ENCODE assay signal across 8 cellular contexts in the genomic region with DNA sequence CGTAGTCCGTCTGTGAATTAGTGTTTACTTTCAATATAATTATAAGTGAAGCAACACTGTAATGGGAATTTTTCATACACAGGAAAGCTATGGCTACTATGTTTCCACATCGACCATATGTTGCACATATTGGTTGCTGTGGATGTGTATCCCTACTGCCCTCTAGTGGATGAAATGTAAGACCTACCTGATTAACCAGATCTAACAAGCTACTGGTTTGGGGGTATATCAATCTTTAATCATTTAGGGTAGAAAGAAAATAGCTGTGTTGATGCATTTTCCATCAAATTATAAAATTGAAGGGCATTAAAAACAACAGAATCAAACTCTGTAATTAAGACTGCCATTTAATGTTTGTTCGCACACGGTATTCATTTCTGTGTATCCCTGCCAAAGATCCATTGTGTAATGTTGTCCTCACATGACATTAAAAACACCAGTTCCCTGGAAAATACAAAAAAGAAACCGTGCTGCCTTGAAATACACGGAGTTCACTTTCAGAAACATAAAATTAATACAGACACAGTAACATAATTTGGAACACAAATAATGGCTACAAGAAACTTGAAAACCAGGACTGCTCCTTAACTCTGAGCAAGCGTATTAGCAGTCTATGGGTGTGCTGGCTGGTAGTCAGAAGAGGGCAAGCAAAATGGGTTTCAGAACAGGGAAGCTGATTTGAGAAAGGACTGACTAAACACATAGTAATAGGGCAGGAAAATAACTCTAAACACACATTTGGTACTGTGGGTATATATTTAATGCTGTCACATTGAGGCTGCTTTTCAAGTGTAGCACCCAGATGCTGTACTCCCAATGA.
A peak's percentile ranks its signal among the peaks of the same experiment; 100 is the strongest.
DNase-seq lines count a peak whose midpoint lies in the region; ATAC-seq and TF ChIP-seq lines count a peak whose summit lies in the region.

No MANE protein-coding gene starts in this region.

- no peaks in the 10 kb centered on the region for H3K79me2 ChIP-seq in H9 (ENCODE audit: insufficient read depth, low read length)

- H3K14ac ChIP-seq in H9 (ENCODE audit: insufficient read depth, low read length) = no peak overlapping the region

- no peaks in the 10 kb centered on the region; the same call in 1 of the 2 replicates for H3K4me1 ChIP-seq in H9 (ENCODE audit: insufficient read depth, low read length)
- H3K4me1 ChIP-seq in Peyer's patch = no peaks in the 10 kb centered on the region
- H3K4me1 ChIP-seq in upper lobe of left lung = peaks cover 0 to 20% (median 7%) of the 10 kb centered on the region in 4 donors

- no peak overlapping the region for H2BK120ac ChIP-seq in H9 (ENCODE audit: low read depth, low read length, poor library complexity, severe bottlenecking)

- TF ChIP-seq POLR2A in Peyer's patch (IDR thresholded peaks at IDR 0.05) = no peak
- TF ChIP-seq POLR2A in upper lobe of left lung (IDR thresholded peaks at IDR 0.05) = no peak

- no peaks in the 10 kb centered on the region for H3K27me3 Mint-ChIP-seq in H9 (ENCODE audit: low read depth)

- H3K4me3 ChIP-seq in Peyer's patch (no peak overlapping the region), upper lobe of left lung (peak overlapping the region in 2 of 4 donors; percentile 1 to 31)

- H3K56ac ChIP-seq in H9 (ENCODE audit: insufficient read length, low read depth, low read length) = no peak overlapping the region

- H3K27ac ChIP-seq in 22Rv1 = no peak overlapping the region
- no peak overlapping the region for H3K27ac ChIP-seq in H9 (ENCODE audit: insufficient read length, low read depth, low read length)
- H3K27ac ChIP-seq in Peyer's patch = peak overlapping the region in 1 of 4 donors; percentile 36
- peak overlapping the region in 3 of 4 donors; percentile 16 to 49 (median 44) for H3K27ac ChIP-seq in upper lobe of left lung

- H3K9ac ChIP-seq in H9 (ENCODE audit: extremely low read depth, insufficient read length, low read length) = no peak overlapping the region

- no peak overlapping the region for H4K8ac ChIP-seq in H9 (replicated peaks; ENCODE audit: insufficient read length, low read depth, low read length)

- H2BK5ac ChIP-seq in H9 (ENCODE audit: insufficient read length, low read length) = no peak overlapping the region

- no peak overlapping the region for H3K4me2 ChIP-seq in H9 (ENCODE audit: insufficient read depth, insufficient read length, low read length)

- no peak overlapping the region for H4K5ac ChIP-seq in H9 (ENCODE audit: insufficient read length, low read depth, low read length)

- H4K20me1 ChIP-seq in H9 (ENCODE audit: control insufficient read depth, insufficient read depth, insufficient read length) = no peaks in the 10 kb centered on the region

- peaks cover 8 to 14% of the 10 kb centered on the region in 2 experiments for H3K4me1 Mint-ChIP-seq in H9

- no peak overlapping the region for H2AK5ac ChIP-seq in H9 (ENCODE audit: insufficient read length, low read length)

- no peak overlapping the region for H2BK20ac ChIP-seq in H9 (ENCODE audit: low read depth, low read length, poor library complexity, severe bottlenecking)

- H3K23me2 ChIP-seq in H9 (ENCODE audit: insufficient read length, low read depth, low read length, poor library complexity, severe bottlenecking) = no peaks in the 10 kb centered on the region

- no peak for TF ChIP-seq EP300 in upper lobe of left lung (IDR thresholded peaks at IDR 0.05)

- H3K36me3 ChIP-seq in Peyer's patch (no peaks in the 10 kb centered on the region), upper lobe of left lung (no peaks in the 10 kb centered on the region)

- H3K18ac ChIP-seq in H9 (ENCODE audit: insufficient read length, low read depth, low read length) = no peak overlapping the region

- no peak overlapping the region for H4K91ac ChIP-seq in H9 (ENCODE audit: insufficient read length, low read depth, low read length)

- no peak overlapping the region for H3K4ac ChIP-seq in H9 (ENCODE audit: low read depth, low read length)

- no peak overlapping the region for H2BK15ac ChIP-seq in H9 (ENCODE audit: low read depth, low read length)

- peak; percentile 93 for TF ChIP-seq CTCF in 22Rv1 (IDR thresholded peaks at IDR 0.05)
- peak; percentile 86 for TF ChIP-seq CTCF in H9 (conservative IDR thresholded peaks at IDR 0.05)
- peak; percentile 46 to 91 (median 84) for TF ChIP-seq CTCF in Peyer's patch (IDR thresholded peaks at IDR 0.05)
- TF ChIP-seq CTCF in upper lobe of left lung (IDR thresholded peaks at IDR 0.05) = peak; percentile 63 to 91 (median 79)

- no peak overlapping the region for H3K4me3 Mint-ChIP-seq in H9

- ATAC-seq in upper lobe of left lung (ENCODE audit: low FRiP score in 2 of 2) = peak; percentile 89 to 91

- no peaks in the 10 kb centered on the region for H3K36me3 Mint-ChIP-seq in H9 (ENCODE audit: insufficient read depth in 1 of 3, low read depth in 3 of 3)

- no CpG with 5 or more reads among the region's 8 CpGs for WGBS in H9 (ENCODE audit: extremely low coverage, insufficient read length, low lambda C conversion rate)
- 22 to 23% methylated on average over 8 of the region's 8 CpGs for WGBS in upper lobe of left lung, 2 donors

- H3K9me3 ChIP-seq in H9 (ENCODE audit: control insufficient read depth, low read depth, low read length) (no peaks in the 10 kb centered on the region), Peyer's patch (no peaks in the 10 kb centered on the region), upper lobe of left lung (no peaks in the 10 kb centered on the region)

- H2AFZ ChIP-seq in H9 (ENCODE audit: low read length) = no peak overlapping the region

- H3K27me3 ChIP-seq in H9 (ENCODE audit: insufficient read depth, low read length) (no peaks in the 10 kb centered on the region), Peyer's patch (no peaks in the 10 kb centered on the region), upper lobe of left lung (no peaks in the 10 kb centered on the region)

- no peak overlapping the region for H3K23ac ChIP-seq in H9 (ENCODE audit: insufficient read length, low read depth, low read length)

- no peaks in the 10 kb centered on the region for H3K79me1 ChIP-seq in H9 (ENCODE audit: insufficient read depth, low read depth, low read length, poor library complexity, severe bottlenecking)

- peak; percentile 65 for DNase-seq in GM03348 (ENCODE audit: low spot score)
- no peak for DNase-seq in H9
- DNase-seq in LHCN-M2 (ENCODE audit: low read depth) = peak; percentile 82
- no peak for DNase-seq in Peyer's patch
- DNase-seq in dedifferentiated amniotic fluid mesenchymal stem cell (ENCODE audit: extremely low spot score) = peak; percentile 88
- DNase-seq in lung microvascular endothelial cell (ENCODE audit: low read depth in 2 of 2) = peak; percentile 84 to 93
- DNase-seq in upper lobe of left lung = no peak

- H3K27ac Mint-ChIP-seq in H9 = peak overlapping the region in 1 of 3 experiments; percentile 13; a peak in 1 of 7 replicates

- H3K9me3 Mint-ChIP-seq in H9 = no peaks in the 10 kb centered on the region

- no peak overlapping the region for H3T11ph ChIP-seq in H9 (ENCODE audit: low read length)

- H2BK12ac ChIP-seq in H9 (ENCODE audit: insufficient read length, low read depth, low read length) = no peak overlapping the region

Comparison
In these comparisons a context has a peak if more than half of its experiments do, and no peak if none do; other contexts are left out.
1. H3K27ac ChIP-seq: peak in upper lobe of left lung (3 of 4); none in 22Rv1 (single experiment) and H9 (single experiment).
2. DNase-seq: peak in GM03348 (single experiment), LHCN-M2 (single experiment), dedifferentiated amniotic fluid mesenchymal stem cell (single experiment) and lung microvascular endothelial cell (2 of 2); none in H9 (single experiment), Peyer's patch (0 of 3) and upper lobe of left lung (0 of 2).
3. Peak in every context shown above with its lines, with median percentiles within 50 percentile points of each other: CTCF ChIP-seq.